ENCODE assay signal across 7 cellular contexts in the genomic region with DNA sequence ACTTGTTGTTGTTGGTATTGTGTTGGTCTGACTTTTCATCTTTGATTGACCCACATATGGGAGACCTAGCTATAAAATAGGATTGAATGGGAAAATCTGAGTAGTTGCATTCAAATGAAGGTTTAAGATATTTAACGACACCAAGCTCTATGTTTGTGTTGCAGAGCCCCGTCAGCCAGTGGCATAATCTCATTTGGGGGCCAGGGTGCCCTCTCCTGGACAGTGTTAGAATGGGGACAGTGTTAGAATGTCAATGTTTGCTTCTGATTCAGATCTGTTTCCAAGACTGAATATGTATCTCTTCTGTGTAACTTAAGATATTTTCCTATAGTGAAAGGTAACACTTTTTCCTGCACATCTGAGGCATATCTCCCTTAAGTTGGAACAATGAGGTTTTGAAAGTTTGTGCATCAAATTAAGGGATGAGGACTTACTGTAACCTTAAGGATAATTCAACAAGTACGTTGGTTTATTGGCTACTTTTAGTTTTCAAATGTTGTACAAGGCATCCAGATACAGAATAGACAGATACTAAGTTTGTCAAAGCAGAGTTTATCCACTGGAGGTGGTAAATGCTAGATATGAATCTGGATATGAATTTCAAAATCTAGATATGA. TPM values are rescaled to one million over a fixed set of nuclear protein-coding genes. Genes with fewer than 3 reads are reported as not detected.
DNase-seq lines count a peak whose midpoint lies in the region; ATAC-seq and TF ChIP-seq lines count a peak whose summit lies in the region.

No MANE protein-coding gene starts in this region.

- WGBS in upper lobe of left lung, 2 donors: 26 to 28% methylated on average over 3 of the region's 3 CpGs

- no peak for TF ChIP-seq RAD21 in neural cell (conservative IDR thresholded peaks at IDR 0.05)

- H3K4me1 ChIP-seq in HAP-1: no peaks in the 10 kb centered on the region
- no peaks in the 10 kb centered on the region for H3K4me1 ChIP-seq in fibroblast of lung (ENCODE audit: control insufficient read depth, extremely low read depth, insufficient read depth, low read length)
- no peaks in the 10 kb centered on the region for H3K4me1 ChIP-seq in upper lobe of left lung

- in situ Hi-C loops in HAP-1 (cut with MboI; ENCODE audit: low sequenced_read_pairs): loop anchor here (10.0 kb wide), 1 partner anchor 355 kb away; no protein-coding TSS in a partner anchor

- H3K9ac ChIP-seq in fibroblast of lung (ENCODE audit: insufficient read depth, low read length) (no peak overlapping the region), neural cell (ENCODE audit: low read length) (no peak overlapping the region)

- no peak for TF ChIP-seq POLR2A in upper lobe of left lung (IDR thresholded peaks at IDR 0.05)

- H3K36me3 ChIP-seq in HAP-1 (replicated peaks) (no peaks in the 10 kb centered on the region), fibroblast of lung (ENCODE audit: control insufficient read depth, insufficient read depth, low read length) (no peaks in the 10 kb centered on the region), neural cell (ENCODE audit: insufficient read depth, low read length) (no peaks in the 10 kb centered on the region), upper lobe of left lung (no peaks in the 10 kb centered on the region)

- H3K27me3 ChIP-seq in HAP-1 (ENCODE audit: low read depth) (no peaks in the 10 kb centered on the region), fibroblast of lung (ENCODE audit: control insufficient read depth, insufficient read depth, low read length) (no peaks in the 10 kb centered on the region), neural cell (ENCODE audit: insufficient read depth, low read depth, low read length) (no peaks in the 10 kb centered on the region), upper lobe of left lung (no peaks in the 10 kb centered on the region)

- no peak for TF ChIP-seq EP300 in neural cell (conservative IDR thresholded peaks at IDR 0.05; ENCODE audit: poor library complexity, severe bottlenecking)
- TF ChIP-seq EP300 in upper lobe of left lung (IDR thresholded peaks at IDR 0.05): no peak

- DNase-seq in GDM1 (lab: John Stamatoyannopoulos, UW) (peak; percentile 22), HAP-1 (ENCODE audit: low spot score in 2 of 2) (peak; percentile 13 to 75), NCI-H748 treated with DMSO at 0.1 percent for 48 hours (lab: John Stamatoyannopoulos, UW) (peak; percentile 31), activated T-cell treated with anti-CD3 and anti-CD28 coated beads for 4 hours (peak; percentile 25), fibroblast of lung (ENCODE audit: low read depth in 2 of 2) (peak; percentile 8 to 31), upper lobe of left lung (peak in 1 of 2 donors; percentile 40)

- TF ChIP-seq CTCF in fibroblast of lung (conservative IDR thresholded peaks at IDR 0.05 in 1 of 2, IDR thresholded peaks at IDR 0.05 in 1 of 2; ENCODE audit: low read depth in 1 of 2, low read length in 2 of 2) (peak; percentile 68 to 71), neural cell (IDR thresholded peaks at IDR 0.05; ENCODE audit: poor library complexity, severe bottlenecking) (peak; percentile 51), upper lobe of left lung (IDR thresholded peaks at IDR 0.05) (peak; percentile 32 to 62 (median 44))

- H3K27ac ChIP-seq in fibroblast of lung (ENCODE audit: insufficient read depth, low read length) (no peak overlapping the region), neural cell (ENCODE audit: low read length) (no peak overlapping the region), upper lobe of left lung (no peak overlapping the region)

- H3K79me2 ChIP-seq in fibroblast of lung (ENCODE audit: control insufficient read depth, insufficient read depth, low read length) (no peaks in the 10 kb centered on the region), neural cell (replicated peaks; ENCODE audit: insufficient read depth, low read length) (no peaks in the 10 kb centered on the region)

- no peak overlapping the region for H2AFZ ChIP-seq in fibroblast of lung (ENCODE audit: low read length)
- H2AFZ ChIP-seq in neural cell (ENCODE audit: low read depth, low read length): no peak overlapping the region

- H3K4me3 ChIP-seq in HAP-1: no peak overlapping the region
- H3K4me3 ChIP-seq in fibroblast of lung (replicated peaks in 1 of 4; ENCODE audit: control extremely low read depth in 1 of 4, insufficient read depth in 1 of 4, low read depth in 3 of 4, low read length in 4 of 4): no peak overlapping the region
- no peak overlapping the region for H3K4me3 ChIP-seq in neural cell (ENCODE audit: low read length)
- H3K4me3 ChIP-seq in upper lobe of left lung: no peak overlapping the region

- H3K4me2 ChIP-seq in fibroblast of lung (ENCODE audit: extremely low read depth, insufficient read depth, low read length) (no peak overlapping the region), neural cell (ENCODE audit: low read length) (no peak overlapping the region)

- ATAC-seq in upper lobe of left lung (ENCODE audit: low FRiP score in 2 of 2): peak in 1 of 2 donors; percentile 85

- no peaks in the 10 kb centered on the region for H4K20me1 ChIP-seq in fibroblast of lung (ENCODE audit: control insufficient read depth, extremely low read depth, insufficient read depth, low read length)
- no peaks in the 10 kb centered on the region for H4K20me1 ChIP-seq in neural cell (ENCODE audit: insufficient read depth)

- H3K9me2 ChIP-seq in neural cell (ENCODE audit: insufficient read depth, low read length): no peaks in the 10 kb centered on the region

- no peaks in the 10 kb centered on the region for H3F3A ChIP-seq in neural cell (ENCODE audit: insufficient read depth, low read length, poor library complexity, severe bottlenecking)

- no peaks in the 10 kb centered on the region for H3K9me3 ChIP-seq in HAP-1
- H3K9me3 ChIP-seq in fibroblast of lung (ENCODE audit: control insufficient read depth, insufficient read depth, low read depth, low read length): no peaks in the 10 kb centered on the region
- no peaks in the 10 kb centered on the region for H3K9me3 ChIP-seq in neural cell (ENCODE audit: low read length)
- H3K9me3 ChIP-seq in upper lobe of left lung: no peaks in the 10 kb centered on the region

TF ChIP-seq in neural cell, 6 proteins besides CTCF, POLR2A, EP300 and RAD21:
- TF ChIP-seq POLR2AphosphoS5 (IDR thresholded peaks at IDR 0.05) (no peak), SMC3 (conservative IDR thresholded peaks at IDR 0.05; ENCODE audit: poor library complexity) (peak; percentile 58)
TF ChIP-seq in neural cell: peak in this region for 1.

RNA-seq across cellular contexts. Expression of a gene that starts 5.3 kb away (rescaled TPM):
- total RNA-seq in fibroblast of lung: not detected in 2 replicates
- polyA plus RNA-seq in fibroblast of lung: not detected in 2 replicates
- polyA plus RNA-seq in fibroblast of lung (2012): not detected in 2 replicates
- polyA minus RNA-seq in fibroblast of lung (ENCODE audit: low replicate concordance): not detected in 2 replicates
- polyA plus RNA-seq in neural cell: not detected in 2 replicates
- not detected in 2 replicates for polyA minus RNA-seq in neural cell
- total RNA-seq in upper lobe of left lung: not detected

RNA-seq across cellular contexts. Expression of a gene that starts 41.8 kb away (rescaled TPM):
- not detected in 2 replicates for total RNA-seq in fibroblast of lung
- not detected in 2 replicates for polyA plus RNA-seq in fibroblast of lung
- polyA plus RNA-seq in fibroblast of lung (2012): not detected in 2 replicates
- not detected in 2 replicates for polyA minus RNA-seq in fibroblast of lung (ENCODE audit: low replicate concordance)
- polyA plus RNA-seq in neural cell: not detected in 2 replicates
- polyA minus RNA-seq in neural cell: not detected in 2 replicates
- total RNA-seq in upper lobe of left lung: not detected

RNA-seq across cellular contexts. Expression of a gene that starts 54.1 kb away (rescaled TPM):
- total RNA-seq in fibroblast of lung: not detected in 2 replicates
- polyA plus RNA-seq in fibroblast of lung: not detected in 2 replicates
- not detected in 2 replicates for polyA plus RNA-seq in fibroblast of lung (2012)
- not detected in 2 replicates for polyA minus RNA-seq in fibroblast of lung (ENCODE audit: low replicate concordance)
- polyA plus RNA-seq in neural cell: not detected in 2 replicates
- not detected in 2 replicates for polyA minus RNA-seq in neural cell
- not detected for total RNA-seq in upper lobe of left lung

RNA-seq across cellular contexts. Expression of a gene that starts 57.3 kb away (rescaled TPM):
- total RNA-seq in fibroblast of lung: not detected in 2 replicates
- not detected in 2 replicates for polyA plus RNA-seq in fibroblast of lung
- not detected in 2 replicates for polyA plus RNA-seq in fibroblast of lung (2012)
- not detected in 2 replicates for polyA minus RNA-seq in fibroblast of lung (ENCODE audit: low replicate concordance)
- not detected in 2 replicates for polyA plus RNA-seq in neural cell
- 0.12 TPM in 1 of 2 replicates, not detected in the other for polyA minus RNA-seq in neural cell
- under 1 TPM in 3 of 6 donors, not detected in 3; 0.03 to 0.22 (median 0.03) TPM for total RNA-seq in upper lobe of left lung
